ENCODE assay signal across 8 cellular contexts in genomic region chr19:35774274-35775045, GRCh38. TPM values are rescaled to one million over a fixed set of nuclear protein-coding genes. Genes with fewer than 3 reads are reported as not detected.
A peak's percentile ranks its signal among the peaks of the same experiment; 100 is the strongest.
DNase-seq lines count a peak whose midpoint lies in the region; ATAC-seq lines count a peak whose summit lies in the region.

No MANE protein-coding gene starts in this region.

- POLR2A ChIA-PET in activated CD4-positive, alpha-beta T cell treated with anti-CD3 and anti-CD28 coated beads, Interleukin-2, amount 10 ng/mL, durations not matched to agents 7 days and 5 days (lab: Charles Lee), result no interaction called here
- POLR2A ChIA-PET in T-cell (lab: Charles Lee), result no interaction called here

- no peaks in the 10 kb centered on the region for H3K9me3 Mint-ChIP-seq in activated CD4-positive, alpha-beta T cell treated with anti-CD3 and anti-CD28 coated beads, Interleukin-2, amount 10 ng/mL, durations not matched to agents 7 days and 5 days
- H3K9me3 Mint-ChIP-seq in T-cell, result no peaks in the 10 kb centered on the region

- H3K4me1 ChIP-seq in iPS-15b (ENCODE audit: control insufficient read depth, insufficient read depth, low read length) (peaks cover 8% of the 10 kb centered on the region), subcutaneous abdominal adipose tissue (ENCODE audit: control insufficient read depth in 5 of 5, insufficient read depth in 5 of 5, low read length in 5 of 5) (peaks cover 5 to 18% (median 10%) of the 10 kb centered on the region in 5 donors)

- H3K36me3 Mint-ChIP-seq in activated CD4-positive, alpha-beta T cell treated with anti-CD3 and anti-CD28 coated beads, Interleukin-2, amount 10 ng/mL, durations not matched to agents 7 days and 5 days (ENCODE audit: low read depth), result peaks cover 12% of the 10 kb centered on the region
- H3K36me3 Mint-ChIP-seq in T-cell, result peaks cover 4% of the 10 kb centered on the region

- no peak for DNase-seq in activated CD4-positive, alpha-beta T cell treated with anti-CD3 and anti-CD28 coated beads, Interleukin-2, amount 10 ng/mL, durations not matched to agents 7 days and 5 days
- DNase-seq in activated CD4-positive, alpha-beta T cell treated with anti-CD3 and anti-CD28 coated beads, Interleukin-2, amount 50 U/mL, for 48 hours, result no peak
- DNase-seq in T-cell (no peak), ureter (ENCODE audit: low spot score) (no peak), HPDE6-E6E7 (ENCODE audit: extremely low spot score) (no peak)
- DNase-seq in stimulated activated CD4-positive, alpha-beta T cell treated with anti-CD3 and anti-CD28 coated beads, Interleukin-15, amount 100 ng/mL, for 24 hours, result no peak

- CTCF ChIA-PET in activated CD4-positive, alpha-beta T cell treated with anti-CD3 and anti-CD28 coated beads, Interleukin-2, amount 10 ng/mL, durations not matched to agents 7 days and 5 days (lab: Charles Lee), result no interaction called here
- CTCF ChIA-PET in T-cell (lab: Charles Lee), result no interaction called here

- H3K36me3 ChIP-seq in iPS-15b (ENCODE audit: control insufficient read depth, insufficient read depth, low read length) (no peaks in the 10 kb centered on the region), subcutaneous abdominal adipose tissue (ENCODE audit: control insufficient read depth in 5 of 5, insufficient read depth in 5 of 5, low read length in 5 of 5) (peaks cover 0 to 12% (median 2%) of the 10 kb centered on the region in 5 donors)

- ATAC-seq in T-cell (replicated peaks in 1 of 4), result no peak

- H3K27me3 ChIP-seq in iPS-15b (ENCODE audit: control insufficient read depth, insufficient read depth, low read length), result peaks cover 20% of the 10 kb centered on the region
- H3K27me3 ChIP-seq in subcutaneous abdominal adipose tissue (ENCODE audit: control insufficient read depth in 5 of 5, insufficient read depth in 4 of 5, low read length in 5 of 5), result no peaks in the 10 kb centered on the region

- no peak overlapping the region for H3K27ac Mint-ChIP-seq in activated CD4-positive, alpha-beta T cell treated with anti-CD3 and anti-CD28 coated beads, Interleukin-2, amount 10 ng/mL, durations not matched to agents 7 days and 5 days
- peak overlapping the region in 1 of 2 donors; percentile 64 for H3K27ac Mint-ChIP-seq in T-cell

- H3K9ac ChIP-seq in iPS-15b (ENCODE audit: low read depth, low read length) (no peak overlapping the region), subcutaneous abdominal adipose tissue (ENCODE audit: low read length in 5 of 5) (peak overlapping the region in 1 of 5 donors; percentile 34)

- no peaks in the 10 kb centered on the region for H3K27me3 Mint-ChIP-seq in activated CD4-positive, alpha-beta T cell treated with anti-CD3 and anti-CD28 coated beads, Interleukin-2, amount 10 ng/mL, durations not matched to agents 7 days and 5 days
- H3K27me3 Mint-ChIP-seq in T-cell, result no peaks in the 10 kb centered on the region

- peak overlapping the region; percentile 8 for H3K4me3 ChIP-seq in iPS-15b (ENCODE audit: low read depth, low read length)
- peak overlapping the region; percentile 64 to 77 (median 69) for H3K4me3 ChIP-seq in subcutaneous abdominal adipose tissue (ENCODE audit: low read depth in 1 of 5, low read length in 5 of 5)

- H3K4me1 Mint-ChIP-seq in activated CD4-positive, alpha-beta T cell treated with anti-CD3 and anti-CD28 coated beads, Interleukin-2, amount 10 ng/mL, durations not matched to agents 7 days and 5 days, result peaks cover 32% of the 10 kb centered on the region
- H3K4me1 Mint-ChIP-seq in T-cell, result peaks cover 6 to 20% (median 20%) of the 10 kb centered on the region in 3 donors

- peak overlapping the region; percentile 71 for H3K4me3 Mint-ChIP-seq in activated CD4-positive, alpha-beta T cell treated with anti-CD3 and anti-CD28 coated beads, Interleukin-2, amount 10 ng/mL, durations not matched to agents 7 days and 5 days
- peak overlapping the region; percentile 78 to 88 (median 80) for H3K4me3 Mint-ChIP-seq in T-cell

- H3K27ac ChIP-seq in subcutaneous abdominal adipose tissue (ENCODE audit: low read depth, low read length), result no peak overlapping the region

- H3K9me3 ChIP-seq in iPS-15b (ENCODE audit: control insufficient read depth, insufficient read depth, low read length) (no peaks in the 10 kb centered on the region), subcutaneous abdominal adipose tissue (ENCODE audit: control insufficient read depth in 5 of 5, low read length in 5 of 5) (no peaks in the 10 kb centered on the region)

RNA-seq across cellular contexts. Expression of gene ARHGAP33, which starts 0.9 kb away (rescaled TPM):
- total RNA-seq in activated CD4-positive, alpha-beta T cell treated with anti-CD3 and anti-CD28 coated beads, Interleukin-2, amount 10 ng/mL, durations not matched to agents 7 days and 5 days, result 100 to 1,000 TPM in 1 of 2 experiments, 10 to 100 TPM in 1; 91.3 to 101 TPM
- total RNA-seq in T-cell, result 10 to 100 TPM; 19.7 to 38.5 (median 22.8) TPM
- total RNA-seq in ureter, result 17.8 TPM

RNA-seq across cellular contexts. Expression of gene PROSER3, which starts 16.5 kb away (rescaled TPM):
- 10 to 100 TPM; 53.7 to 59.1 TPM for total RNA-seq in activated CD4-positive, alpha-beta T cell treated with anti-CD3 and anti-CD28 coated beads, Interleukin-2, amount 10 ng/mL, durations not matched to agents 7 days and 5 days
- 10 to 100 TPM; 31.3 to 52.1 (median 47.8) TPM for total RNA-seq in T-cell
- 51.1 TPM for total RNA-seq in ureter

RNA-seq across cellular contexts. Expression of gene HSPB6, which starts 17.6 kb away (rescaled TPM):
- under 1 TPM; 0.29 to 0.69 TPM for total RNA-seq in activated CD4-positive, alpha-beta T cell treated with anti-CD3 and anti-CD28 coated beads, Interleukin-2, amount 10 ng/mL, durations not matched to agents 7 days and 5 days
- total RNA-seq in T-cell (under 1 TPM in 3 of 5 donors, not detected in 2; 0.44 to 0.69 (median 0.51) TPM), ureter (80.9 TPM)

RNA-seq across cellular contexts. Expression of gene LIN37, which starts 26.1 kb away (rescaled TPM):
- total RNA-seq in activated CD4-positive, alpha-beta T cell treated with anti-CD3 and anti-CD28 coated beads, Interleukin-2, amount 10 ng/mL, durations not matched to agents 7 days and 5 days, result 10 to 100 TPM; 13.7 to 15.9 TPM
- 10 to 100 TPM; 11.8 to 23.6 (median 22.8) TPM for total RNA-seq in T-cell
- 7.2 TPM for total RNA-seq in ureter

RNA-seq across cellular contexts. Expression of gene PSENEN, which starts 29.0 kb away (rescaled TPM):
- total RNA-seq in activated CD4-positive, alpha-beta T cell treated with anti-CD3 and anti-CD28 coated beads, Interleukin-2, amount 10 ng/mL, durations not matched to agents 7 days and 5 days, result 10 to 100 TPM; 41.7 to 46.3 TPM
- total RNA-seq in T-cell (10 to 100 TPM; 21.2 to 33.5 (median 24.5) TPM), ureter (81.1 TPM)

Comparison
In these comparisons a context has a peak if more than half of its experiments do, and no peak if none do; other contexts are left out.
1. RNA of gene HSPB6, which starts 17.6 kb away (total RNA-seq): 80.9 TPM in ureter (single experiment); 0.29 to 0.69 TPM in activated CD4-positive, alpha-beta T cell treated with anti-CD3 and anti-CD28 coated beads, Interleukin-2, amount 10 ng/mL, durations not matched to agents 7 days and 5 days and 0.44 to 0.69 TPM in T-cell; every median in the first group is over 10 times any median in the second.